ENCODE assay signal across 8 cellular contexts in the genomic region with DNA sequence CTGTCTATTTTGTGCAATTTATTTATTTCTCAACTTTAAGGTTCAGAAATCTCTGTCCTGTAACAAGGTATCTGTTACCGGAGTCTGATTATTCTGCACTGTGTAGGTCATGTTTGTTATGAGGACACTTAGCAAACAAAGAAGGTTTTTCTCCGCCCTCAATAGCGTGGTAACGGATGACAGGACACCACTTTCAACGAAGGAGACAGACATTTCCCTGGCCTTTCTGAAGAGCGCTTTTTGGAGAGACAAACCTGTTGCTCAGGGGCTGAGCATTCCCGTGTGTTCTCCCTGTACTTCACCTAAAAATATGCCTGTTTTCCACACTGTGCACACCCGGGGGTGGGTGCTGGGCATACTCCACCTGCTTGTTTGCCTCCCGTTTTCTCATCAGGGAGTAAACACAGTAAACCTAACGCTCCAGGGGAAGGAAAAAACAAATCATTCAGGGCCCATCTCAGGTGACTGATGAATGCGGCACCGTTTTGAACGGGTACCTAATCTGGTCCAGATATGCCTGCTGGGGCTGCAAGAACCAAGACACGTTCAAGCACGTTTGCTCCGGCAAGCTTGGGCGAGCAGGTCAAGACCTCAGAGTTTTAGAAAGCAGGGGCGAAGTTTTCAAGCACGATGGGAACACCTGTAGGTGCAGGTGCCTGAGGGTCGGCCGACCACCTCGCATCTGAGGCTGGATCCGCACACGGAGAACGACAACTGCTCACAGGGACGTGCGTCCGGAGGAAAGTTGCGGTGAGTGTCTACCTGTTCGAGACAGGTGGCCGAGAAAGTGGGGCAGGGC. TPM values are rescaled to one million over a fixed set of nuclear protein-coding genes. Genes with fewer than 3 reads are reported as not detected.
DNase-seq lines count a peak whose midpoint lies in the region; ATAC-seq and TF ChIP-seq lines count a peak whose summit lies in the region.

No MANE protein-coding gene starts in this region.

- peak; percentile 11 for ATAC-seq in GM21529 (IDR thresholded peaks at IDR 0.05; ENCODE audit: unreplicated experiment)
- ATAC-seq in HG02763 (IDR thresholded peaks at IDR 0.05; ENCODE audit: unreplicated experiment): no peak
- no peak for ATAC-seq in HG03439 (IDR thresholded peaks at IDR 0.05; ENCODE audit: unreplicated experiment)

- H3K4me1 Mint-ChIP-seq in endothelial cell (ENCODE audit: unreplicated experiment) (peaks cover 27% of the 10 kb centered on the region), nephron progenitor cell (peaks cover 14% of the 10 kb centered on the region)

- peak overlapping the region; percentile 96 for H3K4me3 Mint-ChIP-seq in endothelial cell (ENCODE audit: unreplicated experiment)
- peak overlapping the region; percentile 89 for H3K4me3 Mint-ChIP-seq in nephron progenitor cell

- TF ChIP-seq CTCF in AG04449 (IDR thresholded peaks at IDR 0.05; ENCODE audit: insufficient read depth, low read length, missing control alignments) (no peak), RWPE1 (conservative IDR thresholded peaks at IDR 0.05; ENCODE audit: low read depth) (no peak), endothelial cell (IDR thresholded peaks at IDR 0.05; ENCODE audit: unreplicated experiment) (no peak), nephron progenitor cell (IDR thresholded peaks at IDR 0.05) (no peak)

- no peak overlapping the region; the same call in 1 of the 2 replicates for H3K27ac ChIP-seq in RWPE1

- H3K27me3 Mint-ChIP-seq in endothelial cell (ENCODE audit: unreplicated experiment) (peaks cover 7% of the 10 kb centered on the region), nephron progenitor cell (ENCODE audit: low read depth, poor library complexity) (peaks cover 40% of the 10 kb centered on the region)

- H3K9me3 Mint-ChIP-seq in endothelial cell (ENCODE audit: unreplicated experiment) (no peaks in the 10 kb centered on the region), nephron progenitor cell (peaks cover 4% of the 10 kb centered on the region)

- POLR2A ChIA-PET in AG04449 (lab: Yijun Ruan, JAX): no interaction called here
- POLR2A ChIA-PET in RWPE1 (lab: Yijun Ruan, JAX; ENCODE audit: low non-redundant PET): no interaction called here

- peak overlapping the region; percentile 51 for H3K4me3 ChIP-seq in AG04449 (ENCODE audit: low read depth, low read length)

- DNase-seq in AG04449 (ENCODE audit: low read depth, low spot score) (no peak), RWPE1 (ENCODE audit: low spot score) (peak; percentile 17), endothelial cell (ENCODE audit: low spot score) (no peak), nephron progenitor cell (peak; percentile 3), NCI-H187 (lab: John Stamatoyannopoulos, UW) (no peak)

- CTCF ChIA-PET in AG04449 (lab: Yijun Ruan, JAX) (no interaction called here), RWPE1 (lab: Yijun Ruan, JAX) (no interaction called here)

- H3K36me3 Mint-ChIP-seq in endothelial cell (ENCODE audit: low read depth, unreplicated experiment): no peaks in the 10 kb centered on the region
- H3K36me3 Mint-ChIP-seq in nephron progenitor cell (ENCODE audit: low read depth): peaks cover 4% of the 10 kb centered on the region

- H3K27ac Mint-ChIP-seq in endothelial cell (ENCODE audit: unreplicated experiment) (peak overlapping the region; percentile 45), nephron progenitor cell (no peak overlapping the region)

RNA-seq across cellular contexts. Expression of gene RETREG1, which starts 0.9 kb away (rescaled TPM):
- total RNA-seq in endothelial cell (ENCODE audit: unreplicated experiment): 15.8 TPM

Comparison
In these comparisons a context has a peak if more than half of its experiments do, and no peak if none do; other contexts are left out.
1. DNase-seq: peak in RWPE1 (single experiment) and nephron progenitor cell (single experiment); none in AG04449 (single experiment), endothelial cell (single experiment) and NCI-H187 (0 of 2).